Comparison of ENCODE assay signal across 20 cellular contexts in genomic region chr4:102234243-102234838, GRCh38.
A peak's percentile ranks its signal among the peaks of the same experiment; 100 is the strongest.
DNase-seq lines count a peak whose midpoint lies in the region; ATAC-seq and TF ChIP-seq lines count a peak whose summit lies in the region.
"Had no signal": no experiment of that assay in that cellular context is flagged by ENCODE, and none has a peak within 500 bp of the region (broad histone marks: within the 10 kb centered on the region; RNA-seq: fewer than 3 reads in every experiment).

No MANE protein-coding gene starts in this region.

- H3K27ac Mint-ChIP-seq in stimulated activated effector memory CD8-positive, alpha-beta T cell treated with anti-CD3 and anti-CD28 coated beads, Interleukin-12 subunit alpha, Interleukin-12 subunit beta, amount 100 ng/mL, for 72 hours = no peak overlapping the region
- H3K27ac Mint-ChIP-seq: B cell; CD4-positive, CD25-positive, alpha-beta regulatory T cell; CD8-positive, alpha-beta T cell had no signal

- no peak overlapping the region for H3K4me3 ChIP-seq in lower lobe of right lung
- H3K4me3 ChIP-seq in upper lobe of right lung = no peak overlapping the region
- no peak overlapping the region for H3K4me3 ChIP-seq in spleen
- H3K4me3 ChIP-seq: BLaER1, GM23248 had no signal

- H3K9me3 Mint-ChIP-seq in stimulated activated effector memory CD8-positive, alpha-beta T cell treated with anti-CD3 and anti-CD28 coated beads, Interleukin-12 subunit alpha, Interleukin-12 subunit beta, amount 100 ng/mL, for 72 hours = no peaks in the 10 kb centered on the region
- H3K9me3 Mint-ChIP-seq: CD8-positive, alpha-beta T cell had no signal

- no peak for TF ChIP-seq POLR2A in spleen (IDR thresholded peaks at IDR 0.05)

- no peaks in the 10 kb centered on the region for H3K9me3 ChIP-seq in lower lobe of right lung
- H3K9me3 ChIP-seq in upper lobe of right lung = no peaks in the 10 kb centered on the region
- H3K9me3 ChIP-seq in spleen = peaks cover 0 to 12% (median 8%) of the 10 kb centered on the region in 8 donors

- H3K36me3 ChIP-seq in lower lobe of right lung = no peaks in the 10 kb centered on the region
- no peaks in the 10 kb centered on the region for H3K36me3 ChIP-seq in upper lobe of right lung
- H3K36me3 ChIP-seq in spleen = no peaks in the 10 kb centered on the region
- H3K36me3 ChIP-seq: BLaER1 had no signal

- H3K4me1 Mint-ChIP-seq in stimulated activated effector memory CD8-positive, alpha-beta T cell treated with anti-CD3 and anti-CD28 coated beads, Interleukin-12 subunit alpha, Interleukin-12 subunit beta, amount 100 ng/mL, for 72 hours = no peaks in the 10 kb centered on the region
- H3K4me1 Mint-ChIP-seq: B cell; CD4-positive, CD25-positive, alpha-beta regulatory T cell had no signal

- no peak overlapping the region for H3K4me3 Mint-ChIP-seq in stimulated activated effector memory CD8-positive, alpha-beta T cell treated with anti-CD3 and anti-CD28 coated beads, Interleukin-12 subunit alpha, Interleukin-12 subunit beta, amount 100 ng/mL, for 72 hours
- H3K4me3 Mint-ChIP-seq: B cell; CD4-positive, CD25-positive, alpha-beta regulatory T cell; CD8-positive, alpha-beta T cell had no signal

- no peak overlapping the region for H3K27ac ChIP-seq in lower lobe of right lung
- no peak overlapping the region for H3K27ac ChIP-seq in upper lobe of right lung
- no peak overlapping the region for H3K27ac ChIP-seq in spleen
- H3K27ac ChIP-seq: 22Rv1, BLaER1, C4-2B, GM23248 had no signal

- intact Hi-C loops in lower lobe of right lung (cut with DNase I) = no loop called here
- intact Hi-C loops in upper lobe of right lung (cut with DNase I) = no loop called here
- intact Hi-C loops in spleen (cut with DNase I; ENCODE audit: low total_unique reads) = no loop called here

- WGBS in spleen, 5 donors = 90 to 100% (median 94%) methylated on average over 2 to 15 of the region's 15 CpGs

- DNase-seq in activated gamma-delta T cell (lab: John Stamatoyannopoulos, UW) (peak; percentile 4), activated gamma-delta T cell treated with Interleukin-2 at 50 U/mL for 16 hours (no peak), lower lobe of right lung (no peak), upper lobe of right lung (no peak), spleen (no peak), NCI-H345 treated with DMSO at 0.1 percent for 48 hours (lab: John Stamatoyannopoulos, UW; ENCODE audit: unreplicated experiment) (no peak)
- no peak for DNase-seq in stimulated activated effector memory CD8-positive, alpha-beta T cell treated with anti-CD3 and anti-CD28 coated beads, Interleukin-12 subunit alpha, Interleukin-12 subunit beta, amount 100 ng/mL, for 72 hours (ENCODE audit: low spot score in 2 of 2)
- DNase-seq: Caco-2; CD4-positive, CD25-positive, alpha-beta regulatory T cell; CD8-positive, alpha-beta T cell; DMS153; DND-41; GM23248; H7; HCEC 1CT had no signal

- no peak for TF ChIP-seq CTCF in lower lobe of right lung (IDR thresholded peaks at IDR 0.05)
- no peak for TF ChIP-seq CTCF in upper lobe of right lung (IDR thresholded peaks at IDR 0.05)
- no peak for TF ChIP-seq CTCF in spleen (IDR thresholded peaks at IDR 0.05 in 8 of 11, conservative IDR thresholded peaks at IDR 0.05 in 3 of 11)

- H3K4me1 ChIP-seq in lower lobe of right lung = no peaks in the 10 kb centered on the region
- H3K4me1 ChIP-seq in upper lobe of right lung = no peaks in the 10 kb centered on the region
- no peaks in the 10 kb centered on the region for H3K4me1 ChIP-seq in spleen
- H3K4me1 ChIP-seq: BLaER1, Caco-2 had no signal

- ATAC-seq in lower lobe of right lung (peak; percentile 40 to 57), upper lobe of right lung (peak; percentile 49), HG02623 (IDR thresholded peaks at IDR 0.05; ENCODE audit: unreplicated experiment) (no peak)
- peak; percentile 26 for ATAC-seq in stimulated activated effector memory CD8-positive, alpha-beta T cell treated with anti-CD3 and anti-CD28 coated beads, Interleukin-12 subunit alpha, Interleukin-12 subunit beta, amount 100 ng/mL, for 72 hours
- ATAC-seq: CD8-positive, alpha-beta T cell had no signal

- no peaks in the 10 kb centered on the region for H3K36me3 Mint-ChIP-seq in stimulated activated effector memory CD8-positive, alpha-beta T cell treated with anti-CD3 and anti-CD28 coated beads, Interleukin-12 subunit alpha, Interleukin-12 subunit beta, amount 100 ng/mL, for 72 hours
- H3K36me3 Mint-ChIP-seq: CD4-positive, CD25-positive, alpha-beta regulatory T cell; CD8-positive, alpha-beta T cell had no signal

- H3K27me3 ChIP-seq in lower lobe of right lung (ENCODE audit: low read depth) (no peaks in the 10 kb centered on the region), upper lobe of right lung (no peaks in the 10 kb centered on the region), spleen (replicated peaks in 1 of 7) (no peaks in the 10 kb centered on the region)
- H3K27me3 ChIP-seq: BLaER1 had no signal
